6 cellular contexts compared by ENCODE assay signal in genomic region chr1:155126494-155127104, GRCh38. TPM values are rescaled to one million over a fixed set of nuclear protein-coding genes. Genes with fewer than 3 reads are reported as not detected.
DNase-seq lines count a peak whose midpoint lies in the region; ATAC-seq and TF ChIP-seq lines count a peak whose summit lies in the region.

No MANE protein-coding gene starts in this region.

- no peaks in the 10 kb centered on the region for H3K9me3 Mint-ChIP-seq in HFFc6

- peaks cover 0 to 58% (median 47%) of the 10 kb centered on the region in 4 donors for H3K4me1 ChIP-seq in sigmoid colon

- peaks cover under 1 to 5% (median 3%) of the 10 kb centered on the region in 4 donors for H3K36me3 ChIP-seq in sigmoid colon

- no peak for ATAC-seq in GM18870 (IDR thresholded peaks at IDR 0.05; ENCODE audit: unreplicated experiment)
- no peak for ATAC-seq in GM18909 (IDR thresholded peaks at IDR 0.05; ENCODE audit: poor library complexity, unreplicated experiment)

- no peak for TF ChIP-seq EP300 in sigmoid colon (IDR thresholded peaks at IDR 0.05)

- TF ChIP-seq CTCF in HFFc6 (IDR thresholded peaks at IDR 0.05): no peak
- no peak for TF ChIP-seq CTCF in VCaP (conservative IDR thresholded peaks at IDR 0.05)
- TF ChIP-seq CTCF in sigmoid colon (IDR thresholded peaks at IDR 0.05): no peak

- WGBS in sigmoid colon, 2 donors: 2 to 8% methylated on average over 36 of the region's 36 CpGs

- H3K4me3 Mint-ChIP-seq in HFFc6: peak overlapping the region; percentile 66

- no peak overlapping the region for H3K27ac Mint-ChIP-seq in HFFc6

- intact Hi-C loops in sigmoid colon (cut with DNase I): loop anchor here (2.0 to 5.0 kb wide), 2 partner anchors 36 to 41 kb away; no protein-coding TSS in a partner anchor

- H3K4me3 ChIP-seq in sigmoid colon: peak overlapping the region; percentile 62 to 65 (median 64)

- H3K27me3 ChIP-seq in sigmoid colon: no peaks in the 10 kb centered on the region

- peak overlapping the region; percentile 100 for H3K27ac ChIP-seq in VCaP
- peak overlapping the region; percentile 87 to 99 (median 98) for H3K27ac ChIP-seq in sigmoid colon

- H3K27me3 Mint-ChIP-seq in HFFc6 (ENCODE audit: insufficient read depth): peaks cover 54% of the 10 kb centered on the region

- DNase-seq in HFFc6 (no peak), fibroblast of peridontal ligament (ENCODE audit: extremely low read depth) (peak; percentile 21), sigmoid colon (peak; percentile 74)

- no peak for TF ChIP-seq POLR2A in sigmoid colon (IDR thresholded peaks at IDR 0.05)

- no peaks in the 10 kb centered on the region for H3K9me3 ChIP-seq in sigmoid colon

- H3K4me1 Mint-ChIP-seq in HFFc6 (ENCODE audit: low read depth): peaks cover 34% of the 10 kb centered on the region

- H3K36me3 Mint-ChIP-seq in HFFc6 (ENCODE audit: low read depth): no peaks in the 10 kb centered on the region

RNA-seq across cellular contexts. Expression of gene EFNA1, which starts 1.1 kb away (rescaled TPM):
- total RNA-seq in HFFc6 (2021; fragmentation: NEBNext Ultra II Directional; extraction: Animal tissue kit (Norgen Biotek cat#: 25700)): under 1 TPM in 1 of 6 experiments, not detected in 5; 0.19 TPM
- 10 to 100 TPM; 15.5 to 22.5 (median 16.4) TPM for total RNA-seq in sigmoid colon
- polyA plus RNA-seq in sigmoid colon: 100 to 1,000 TPM in 1 of 3 donors, 10 to 100 TPM in 2; 34.7 to 112 (median 48.1) TPM

RNA-seq across cellular contexts. Expression of gene SLC50A1, which starts 9.1 kb away (rescaled TPM):
- 10 to 100 TPM; 23.5 to 36.4 (median 29.5) TPM for total RNA-seq in HFFc6 (2021; fragmentation: NEBNext Ultra II Directional; extraction: Animal tissue kit (Norgen Biotek cat#: 25700))
- 10 to 100 TPM in 3 of 4 donors, 1 to 10 TPM in 1; 8.0 to 21.4 (median 14.0) TPM for total RNA-seq in sigmoid colon
- polyA plus RNA-seq in sigmoid colon: 100 to 1,000 TPM in 1 of 3 donors, 10 to 100 TPM in 2; 46.8 to 151 (median 77.4) TPM

RNA-seq across cellular contexts. Expression of gene DPM3, which starts 13.7 kb away (rescaled TPM):
- total RNA-seq in HFFc6 (2021; fragmentation: NEBNext Ultra II Directional; extraction: Animal tissue kit (Norgen Biotek cat#: 25700)): 100 to 1,000 TPM in 1 of 6 experiments, 10 to 100 TPM in 5; 66.2 to 110 (median 86.2) TPM
- 100 to 1,000 TPM in 3 of 4 donors, 10 to 100 TPM in 1; 29.2 to 144 (median 127) TPM for total RNA-seq in sigmoid colon
- polyA plus RNA-seq in sigmoid colon: 100 to 1,000 TPM; 143 to 220 (median 196) TPM

RNA-seq across cellular contexts. Expression of gene KRTCAP2, which starts 46.5 kb away (rescaled TPM):
- total RNA-seq in HFFc6 (2021; fragmentation: NEBNext Ultra II Directional; extraction: Animal tissue kit (Norgen Biotek cat#: 25700)): 100 to 1,000 TPM; 231 to 351 (median 285) TPM
- total RNA-seq in sigmoid colon: 100 to 1,000 TPM in 3 of 4 donors, 10 to 100 TPM in 1; 72.9 to 119 (median 110) TPM
- 100 to 1,000 TPM in 2 of 3 donors, 10 to 100 TPM in 1; 74.2 to 245 (median 114) TPM for polyA plus RNA-seq in sigmoid colon

RNA-seq across cellular contexts. Expression of gene TRIM46, which starts 47.0 kb away (rescaled TPM):
- 1 to 10 TPM; 5.1 to 7.1 (median 6.1) TPM for total RNA-seq in HFFc6 (2021; fragmentation: NEBNext Ultra II Directional; extraction: Animal tissue kit (Norgen Biotek cat#: 25700))
- total RNA-seq in sigmoid colon: 1 to 10 TPM in 1 of 4 donors, under 1 TPM in 3; 0.16 to 3.0 (median 0.52) TPM
- under 1 TPM in 2 of 3 donors, not detected in 1; 0.60 to 0.92 TPM for polyA plus RNA-seq in sigmoid colon

Comparison
In these comparisons a context has a peak if more than half of its experiments do, and no peak if none do; other contexts are left out.
1. RNA of gene EFNA1, which starts 1.1 kb away (total RNA-seq): 15.5 to 22.5 TPM in sigmoid colon; 0.19 TPM in HFFc6; every median in the first group is over 10 times any median in the second.